15 cellular contexts compared by ENCODE assay signal in genomic region chr10:34745244-34745643, GRCh38.
"Had no signal": no experiment of that assay in that cellular context is flagged by ENCODE, and none has a peak within 500 bp of the region (broad histone marks: within the 10 kb centered on the region; RNA-seq: fewer than 3 reads in every experiment).

No MANE protein-coding gene starts in this region.

- H3K4me3 ChIP-seq: dorsolateral prefrontal cortex, lower lobe of right lung, thoracic aorta, transverse colon, vagina had no signal

- H3K4me1 Mint-ChIP-seq: naive B cell; stimulated activated memory B cell treated with anti-CD40 and anti-IgM and Interleukin-4, amounts not matched to agents 10 μg/mL and 1 μg/mL and 100 μg/mL, for 72 hours had no signal

- H3K27ac Mint-ChIP-seq: naive B cell; natural killer cell treated with Interleukin-12 subunit alpha and Interleukin-12 subunit beta and Interleukin-15 and Interleukin-18, amount 100 ng/mL, for 72 hours; stimulated activated memory B cell treated with anti-CD40 and anti-IgM and Interleukin-4, amounts not matched to agents 10 μg/mL and 1 μg/mL and 100 μg/mL, for 72 hours had no signal

- H3K9me3 Mint-ChIP-seq: natural killer cell treated with Interleukin-12 subunit alpha and Interleukin-12 subunit beta and Interleukin-15 and Interleukin-18, amount 100 ng/mL, for 72 hours; stimulated activated memory B cell treated with anti-CD40 and anti-IgM and Interleukin-4, amounts not matched to agents 10 μg/mL and 1 μg/mL and 100 μg/mL, for 72 hours had no signal

- ATAC-seq: left ventricle myocardium superior; natural killer cell treated with Interleukin-12 subunit alpha and Interleukin-12 subunit beta and Interleukin-15 and Interleukin-18, amount 100 ng/mL, for 72 hours; sciatic nerve; stimulated activated memory B cell treated with anti-CD40 and anti-IgM and Interleukin-4, amounts not matched to agents 10 μg/mL and 1 μg/mL and 100 μg/mL, for 72 hours; stimulated activated naive CD8-positive, alpha-beta T cell treated with anti-CD3 and anti-CD28 coated beads, Interleukin-15, Interleukin-2, amounts not matched to agents 100 U/mL and 50 U/mL, for 24 hours had no signal

- H3K4me3 Mint-ChIP-seq: naive B cell; natural killer cell treated with Interleukin-12 subunit alpha and Interleukin-12 subunit beta and Interleukin-15 and Interleukin-18, amount 100 ng/mL, for 72 hours; stimulated activated memory B cell treated with anti-CD40 and anti-IgM and Interleukin-4, amounts not matched to agents 10 μg/mL and 1 μg/mL and 100 μg/mL, for 72 hours had no signal

- H3K36me3 Mint-ChIP-seq: naive B cell; natural killer cell treated with Interleukin-12 subunit alpha and Interleukin-12 subunit beta and Interleukin-15 and Interleukin-18, amount 100 ng/mL, for 72 hours; stimulated activated memory B cell treated with anti-CD40 and anti-IgM and Interleukin-4, amounts not matched to agents 10 μg/mL and 1 μg/mL and 100 μg/mL, for 72 hours had no signal

- H3K27me3 ChIP-seq: transverse colon, vagina had no signal

- H3K9me3 ChIP-seq: lower lobe of right lung, thoracic aorta, transverse colon, vagina had no signal

- H3K27ac ChIP-seq: dorsolateral prefrontal cortex, lower lobe of right lung, thoracic aorta had no signal

- H3K36me3 ChIP-seq: lower lobe of right lung, thoracic aorta, transverse colon, vagina had no signal

- DNase-seq: dorsolateral prefrontal cortex; effector CD4-positive, alpha-beta T cell; left ventricle myocardium superior; lower lobe of right lung; naive B cell; nucleus accumbens; stimulated activated CD4-positive, alpha-beta T cell treated with anti-CD3 and anti-CD28 coated beads, Interleukin-2, amount 100 ng/mL, for 24 hours; stimulated activated CD4-positive, alpha-beta T cell treated with anti-CD3 and anti-CD28 coated beads, Interleukin-4, amount 100 ng/mL, for 4 hours; stimulated activated naive CD8-positive, alpha-beta T cell treated with anti-CD3 and anti-CD28 coated beads, Interleukin-15, Interleukin-2, amounts not matched to agents 100 U/mL and 50 U/mL, for 24 hours; transverse colon had no signal
